In the genomic region with DNA sequence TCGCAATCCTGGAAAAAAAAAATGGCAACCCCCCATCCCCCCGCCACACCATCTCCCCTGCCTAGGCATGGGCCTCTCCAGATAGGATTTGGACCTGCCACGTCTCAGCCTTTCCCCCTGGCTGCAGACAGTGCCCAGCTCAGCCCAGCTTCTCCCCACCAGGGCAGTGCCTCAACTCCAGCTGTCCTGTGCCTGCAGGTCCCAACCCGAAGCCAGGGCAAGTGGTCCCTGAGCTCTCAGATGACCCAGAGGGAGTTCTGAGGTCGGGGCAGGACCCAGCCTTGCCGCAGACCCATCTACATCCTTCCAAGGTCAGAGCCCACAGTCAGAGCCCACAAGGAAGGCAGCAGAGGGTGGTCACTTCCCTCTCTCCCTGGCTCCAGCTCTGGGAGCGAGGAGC, we compare ENCODE assay signal across 19 cellular contexts.
DNase-seq lines count a peak whose midpoint lies in the region; ATAC-seq, FAIRE-seq and TF ChIP-seq lines count a peak whose summit lies in the region.
"Had no signal": no experiment of that assay in that cellular context is flagged by ENCODE, and none has a peak within 500 bp of the region (broad histone marks: within the 10 kb centered on the region; RNA-seq: fewer than 3 reads in every experiment).

No MANE protein-coding gene starts in this region.

- H3K9me3 ChIP-seq in SJCRH30 (replicated peaks) (no peaks in the 10 kb centered on the region), neuronal stem cell (replicated peaks in 1 of 2; ENCODE audit: control insufficient read depth in 2 of 2, insufficient read depth in 1 of 2, low read depth in 1 of 2, low read length in 2 of 2) (no peaks in the 10 kb centered on the region)
- H3K9me3 ChIP-seq: BLaER1 treated with 17β-estradiol and CSF1 and Interleukin-3, amounts not matched to agents 10 nM and 100 nM had no signal

- intact Hi-C loops in posterior cingulate gyrus (cut with DNase I): no loop called here

- H3K9me2 ChIP-seq in GM23338 (ENCODE audit: insufficient read depth): no peaks in the 10 kb centered on the region

- H3F3A ChIP-seq in GM23338 (replicated peaks; ENCODE audit: low read depth): no peaks in the 10 kb centered on the region

- H4K8ac ChIP-seq in neuronal stem cell (ENCODE audit: low read depth, low read length): no peak overlapping the region

- H2AK5ac ChIP-seq in neuronal stem cell (ENCODE audit: low read depth, low read length): no peak overlapping the region

- no peak overlapping the region for H3K14ac ChIP-seq in neuronal stem cell (ENCODE audit: low read length)

- no peaks in the 10 kb centered on the region for H3K79me1 ChIP-seq in neuronal stem cell (ENCODE audit: low read depth, low read length)

- H3K4me3 ChIP-seq in GM23338 (peak overlapping the region; percentile 18; the same call in 1 of the 2 replicates), SJCRH30 (no peak overlapping the region), neuronal stem cell (ENCODE audit: low read length in 2 of 2) (no peak overlapping the region)
- H3K4me3 ChIP-seq: BLaER1 treated with 17β-estradiol and CSF1 and Interleukin-3, amounts not matched to agents 10 nM and 100 nM; GM12878 had no signal

- no peak overlapping the region for H2BK5ac ChIP-seq in neuronal stem cell (ENCODE audit: low read length)

- peaks cover 44% of the 10 kb centered on the region for H3K4me1 Mint-ChIP-seq in GM23338

- H2BK12ac ChIP-seq in neuronal stem cell (ENCODE audit: low read length): no peak overlapping the region

- WGBS in neuronal stem cell (ENCODE audit: extremely low coverage in 2 of 2, insufficient read length in 2 of 2, insufficient replicate concordance in 1 of 2), 2 donors: no CpG with 5 or more reads among the region's 7 CpGs

- H3K9ac ChIP-seq in neuronal stem cell (ENCODE audit: low read depth, low read length, poor library complexity): no peak overlapping the region
- H3K9ac ChIP-seq: BLaER1 treated with 17β-estradiol and CSF1 and Interleukin-3, amounts not matched to agents 10 nM and 100 nM had no signal

- no peak overlapping the region for H3K4ac ChIP-seq in neuronal stem cell (ENCODE audit: low read length)

- TF ChIP-seq CTCF in GM23338 (conservative IDR thresholded peaks at IDR 0.05; ENCODE audit: low read depth in 2 of 2): no peak

- ATAC-seq in GM23338 (no peak; the same call in 1 of the 3 replicates), HG02588 (IDR thresholded peaks at IDR 0.05; ENCODE audit: unreplicated experiment) (no peak)
- ATAC-seq: HepG2 had no signal

- peak; percentile 17 for FAIRE-seq in urothelium cell line (lab: Jason Lieb, UNC)
- FAIRE-seq: GM12878, GM18507, HepG2, HTR-8/SVneo had no signal

- H4K91ac ChIP-seq in neuronal stem cell (ENCODE audit: low read depth, low read length, poor library complexity): no peak overlapping the region

- no peak overlapping the region for H3K27ac Mint-ChIP-seq in GM23338
- H3K27ac Mint-ChIP-seq: CD4-positive, alpha-beta T cell; HFFc6 had no signal

- H3K27me3 Mint-ChIP-seq in GM23338 (ENCODE audit: insufficient read depth, low read depth, poor library complexity): peaks cover 13% of the 10 kb centered on the region

- H3K36me3 ChIP-seq in GM23338 (ENCODE audit: insufficient read depth) (no peaks in the 10 kb centered on the region), SJCRH30 (no peaks in the 10 kb centered on the region), neuronal stem cell (replicated peaks in 1 of 2; ENCODE audit: control insufficient read depth in 2 of 2, insufficient read depth in 2 of 2, low read length in 2 of 2) (no peaks in the 10 kb centered on the region)
- H3K36me3 ChIP-seq: BLaER1 treated with 17β-estradiol and CSF1 and Interleukin-3, amounts not matched to agents 10 nM and 100 nM had no signal

- no peak overlapping the region for H2BK15ac ChIP-seq in neuronal stem cell (ENCODE audit: low read length)

- peak overlapping the region; percentile 29 for H3K18ac ChIP-seq in neuronal stem cell (ENCODE audit: low read length)

- no peaks in the 10 kb centered on the region for H4K20me1 ChIP-seq in GM23338 (replicated peaks; ENCODE audit: insufficient read depth)
- H4K20me1 ChIP-seq: BLaER1 treated with 17β-estradiol and CSF1 and Interleukin-3, amounts not matched to agents 10 nM and 100 nM had no signal

- no peak overlapping the region for H3K4me3 Mint-ChIP-seq in GM23338
- H3K4me3 Mint-ChIP-seq: CD4-positive, alpha-beta T cell; HFFc6 had no signal

- H3K4me1 ChIP-seq in GM23338 (ENCODE audit: insufficient read depth) (peaks cover 14% of the 10 kb centered on the region; the same call in 1 of the 2 replicates), SJCRH30 (peaks cover 45% of the 10 kb centered on the region), neuronal stem cell (ENCODE audit: control insufficient read depth in 2 of 2, insufficient read depth in 1 of 2, low read depth in 1 of 2, low read length in 2 of 2) (peaks cover 10 to 48% of the 10 kb centered on the region in 2 donors)

- H2BK120ac ChIP-seq in neuronal stem cell (ENCODE audit: low read depth, low read length): no peak overlapping the region

- H3K4me2 ChIP-seq in GM23338 (peak overlapping the region; percentile 25), neuronal stem cell (ENCODE audit: insufficient read depth, low read length, poor library complexity, severe bottlenecking) (no peak overlapping the region)
- H3K4me2 ChIP-seq: BLaER1 treated with 17β-estradiol and CSF1 and Interleukin-3, amounts not matched to agents 10 nM and 100 nM had no signal

- H3K36me3 Mint-ChIP-seq in GM23338 (ENCODE audit: low read depth): no peaks in the 10 kb centered on the region

- H2AFZ ChIP-seq in GM23338: peak overlapping the region; percentile 78; the same call in 1 of the 2 replicates
- peak overlapping the region; percentile 32 for H2AFZ ChIP-seq in neuronal stem cell (ENCODE audit: low read length)

- no peaks in the 10 kb centered on the region for H3K79me2 ChIP-seq in GM23338 (replicated peaks; ENCODE audit: insufficient read depth)

- H3K27me3 ChIP-seq in GM23338 (ENCODE audit: insufficient read depth): peaks cover 29% of the 10 kb centered on the region
- H3K27me3 ChIP-seq in SJCRH30: no peaks in the 10 kb centered on the region
- peaks cover 0 to 15% (median 9%) of the 10 kb centered on the region in 3 experiments for H3K27me3 ChIP-seq in neuronal stem cell (ENCODE audit: control insufficient read depth in 3 of 3, insufficient read depth in 3 of 3, low read depth in 1 of 3, low read length in 3 of 3)
- H3K27me3 ChIP-seq: BLaER1 treated with 17β-estradiol and CSF1 and Interleukin-3, amounts not matched to agents 10 nM and 100 nM had no signal

- no peaks in the 10 kb centered on the region for H3K9me3 Mint-ChIP-seq in GM23338
- H3K9me3 Mint-ChIP-seq: CD4-positive, alpha-beta T cell; HFFc6 had no signal

- H3K27ac ChIP-seq in GM23338 (ENCODE audit: low read depth) (no peak overlapping the region), SJCRH30 (peak overlapping the region; percentile 73), neuronal stem cell (replicated peaks; ENCODE audit: low read length) (no peak overlapping the region)
- H3K27ac ChIP-seq: BLaER1 treated with 17β-estradiol and CSF1 and Interleukin-3, amounts not matched to agents 10 nM and 100 nM had no signal

- DNase-seq in GM23338 (ENCODE audit: low spot score): no peak
- no peak for DNase-seq in SJCRH30
- DNase-seq in neuronal stem cell (ENCODE audit: low spot score): no peak
- DNase-seq in urothelium cell line (ENCODE audit: low spot score): no peak
- no peak for DNase-seq in posterior cingulate gyrus
- no peak for DNase-seq in NCI-H146 (lab: John Stamatoyannopoulos, UW)
- DNase-seq: Calu3; CD4-positive, alpha-beta T cell; DMS 273 treated with DMSO at 0.1 percent for 48 hours; DMS79; GOT3; HCEC 1CT; HFFc6 had no signal

- no peak overlapping the region for H3K23ac ChIP-seq in neuronal stem cell (ENCODE audit: low read depth, low read length, poor library complexity)

TF ChIP-seq in GM23338, 12 proteins besides CTCF, POLR2A, EP300 and RAD21 (continues in another document):
- TF ChIP-seq EZH2 (IDR thresholded peaks at IDR 0.05; ENCODE audit: low read depth, unreplicated experiment): no peak
- no peak for TF ChIP-seq JUNB (IDR thresholded peaks at IDR 0.05; ENCODE audit: unreplicated experiment)
- TF ChIP-seq, protein P1, sequence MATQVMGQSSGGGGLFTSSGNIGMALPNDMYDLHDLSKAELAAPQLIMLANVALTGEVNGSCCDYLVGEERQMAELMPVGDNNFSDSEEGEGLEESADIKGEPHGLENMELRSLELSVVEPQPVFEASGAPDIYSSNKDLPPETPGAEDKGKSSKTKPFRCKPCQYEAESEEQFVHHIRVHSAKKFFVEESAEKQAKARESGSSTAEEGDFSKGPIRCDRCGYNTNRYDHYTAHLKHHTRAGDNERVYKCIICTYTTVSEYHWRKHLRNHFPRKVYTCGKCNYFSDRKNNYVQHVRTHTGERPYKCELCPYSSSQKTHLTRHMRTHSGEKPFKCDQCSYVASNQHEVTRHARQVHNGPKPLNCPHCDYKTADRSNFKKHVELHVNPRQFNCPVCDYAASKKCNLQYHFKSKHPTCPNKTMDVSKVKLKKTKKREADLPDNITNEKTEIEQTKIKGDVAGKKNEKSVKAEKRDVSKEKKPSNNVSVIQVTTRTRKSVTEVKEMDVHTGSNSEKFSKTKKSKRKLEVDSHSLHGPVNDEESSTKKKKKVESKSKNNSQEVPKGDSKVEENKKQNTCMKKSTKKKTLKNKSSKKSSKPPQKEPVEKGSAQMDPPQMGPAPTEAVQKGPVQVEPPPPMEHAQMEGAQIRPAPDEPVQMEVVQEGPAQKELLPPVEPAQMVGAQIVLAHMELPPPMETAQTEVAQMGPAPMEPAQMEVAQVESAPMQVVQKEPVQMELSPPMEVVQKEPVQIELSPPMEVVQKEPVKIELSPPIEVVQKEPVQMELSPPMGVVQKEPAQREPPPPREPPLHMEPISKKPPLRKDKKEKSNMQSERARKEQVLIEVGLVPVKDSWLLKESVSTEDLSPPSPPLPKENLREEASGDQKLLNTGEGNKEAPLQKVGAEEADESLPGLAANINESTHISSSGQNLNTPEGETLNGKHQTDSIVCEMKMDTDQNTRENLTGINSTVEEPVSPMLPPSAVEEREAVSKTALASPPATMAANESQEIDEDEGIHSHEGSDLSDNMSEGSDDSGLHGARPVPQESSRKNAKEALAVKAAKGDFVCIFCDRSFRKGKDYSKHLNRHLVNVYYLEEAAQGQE (IDR thresholded peaks at IDR 0.05; ENCODE audit: unreplicated experiment): no peak
- TF ChIP-seq, protein P2, sequence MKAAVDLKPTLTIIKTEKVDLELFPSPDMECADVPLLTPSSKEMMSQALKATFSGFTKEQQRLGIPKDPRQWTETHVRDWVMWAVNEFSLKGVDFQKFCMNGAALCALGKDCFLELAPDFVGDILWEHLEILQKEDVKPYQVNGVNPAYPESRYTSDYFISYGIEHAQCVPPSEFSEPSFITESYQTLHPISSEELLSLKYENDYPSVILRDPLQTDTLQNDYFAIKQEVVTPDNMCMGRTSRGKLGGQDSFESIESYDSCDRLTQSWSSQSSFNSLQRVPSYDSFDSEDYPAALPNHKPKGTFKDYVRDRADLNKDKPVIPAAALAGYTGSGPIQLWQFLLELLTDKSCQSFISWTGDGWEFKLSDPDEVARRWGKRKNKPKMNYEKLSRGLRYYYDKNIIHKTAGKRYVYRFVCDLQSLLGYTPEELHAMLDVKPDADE (IDR thresholded peaks at IDR 0.05): no peak
